Comparison of ENCODE assay signal across 22 cellular contexts in genomic region chr10:3470191-3470590, GRCh38.
DNase-seq lines count a peak whose midpoint lies in the region; ATAC-seq, FAIRE-seq and TF ChIP-seq lines count a peak whose summit lies in the region.
"Had no signal": no experiment of that assay in that cellular context is flagged by ENCODE, and none has a peak within 500 bp of the region (broad histone marks: within the 10 kb centered on the region; RNA-seq: fewer than 3 reads in every experiment).

No MANE protein-coding gene starts in this region.

- H3K27me3 Mint-ChIP-seq in CD14-positive monocyte (ENCODE audit: low read depth in 3 of 3) = no peaks in the 10 kb centered on the region
- H3K27me3 Mint-ChIP-seq: naive B cell had no signal

- no peak for TF ChIP-seq POLR2A in esophagus squamous epithelium (IDR thresholded peaks at IDR 0.05)
- TF ChIP-seq POLR2A in adrenal gland (IDR thresholded peaks at IDR 0.05) = no peak

- peaks cover 77% of the 10 kb centered on the region for H3K4me1 Mint-ChIP-seq in CD14-positive monocyte

- no peak for DNase-seq in CD14-positive monocyte (ENCODE audit: low spot score)
- peak; percentile 59 for DNase-seq in RCC 7860 (ENCODE audit: low spot score)
- DNase-seq in esophagus squamous epithelium (lab: John Stamatoyannopoulos, UW) = no peak
- peak; percentile 88 for DNase-seq in renal cortical epithelial cell (ENCODE audit: low read depth)
- no peak for DNase-seq in adrenal gland
- DNase-seq in NCI-H446 treated with DMSO at 0.1 percent for 48 hours (lab: John Stamatoyannopoulos, UW) = no peak
- DNase-seq in GF-D8 (lab: John Stamatoyannopoulos, UW) = no peak
- DNase-seq: amniotic stem cell, cerebellar nuclear complex, foreskin melanocyte, lower lobe of right lung, naive B cell, NCI-H1694 treated with DMSO at 0.1 percent for 48 hours, NCI-H446, SHP77 had no signal

- H3K36me3 Mint-ChIP-seq in CD14-positive monocyte = peaks cover 3 to 9% of the 10 kb centered on the region in 2 donors
- H3K36me3 Mint-ChIP-seq: naive B cell had no signal

- no peak for ATAC-seq in HG03097 (IDR thresholded peaks at IDR 0.05; ENCODE audit: low FRiP score, unreplicated experiment)
- ATAC-seq: lower lobe of right lung had no signal

- no peak for TF ChIP-seq CTCF in CD14-positive monocyte (IDR thresholded peaks at IDR 0.05)
- TF ChIP-seq CTCF in esophagus squamous epithelium (IDR thresholded peaks at IDR 0.05) = no peak
- no peak for TF ChIP-seq CTCF in adrenal gland (IDR thresholded peaks at IDR 0.05)

- H3K27ac ChIP-seq in esophagus squamous epithelium = peak overlapping the region; percentile 89 to 97 (median 94)
- no peak overlapping the region for H3K27ac ChIP-seq in adrenal gland

- H3K9me3 ChIP-seq in esophagus squamous epithelium (no peaks in the 10 kb centered on the region), adrenal gland (replicated peaks in 1 of 3) (no peaks in the 10 kb centered on the region)
- H3K9me3 ChIP-seq: lower lobe of right lung, MG63, prostate gland had no signal

- H3K4me3 Mint-ChIP-seq in CD14-positive monocyte = no peak overlapping the region
- H3K4me3 Mint-ChIP-seq: stimulated activated naive CD8-positive, alpha-beta T cell treated with anti-CD3 and anti-CD28 coated beads, Interleukin-15, Interleukin-2, amounts not matched to agents 100 ng/mL and 50 ng/mL, for 24 hours; T-helper 1 cell treated with Interleukin-12 subunit alpha and Interleukin-12 subunit beta and Interleukin-4 antibody, amounts not matched to agents 30 μg/mL and 1 μg/mL, for 36 hours had no signal

- 79 to 92% methylated on average over 7 to 11 of the region's 11 CpGs for WGBS in esophagus squamous epithelium, 2 donors
- 93 to 97% (median 95%) methylated on average over 11 of the region's 11 CpGs for WGBS in adrenal gland, 4 donors

- H3K36me3 ChIP-seq in esophagus squamous epithelium (no peaks in the 10 kb centered on the region), adrenal gland (replicated peaks in 1 of 2) (no peaks in the 10 kb centered on the region)
- H3K36me3 ChIP-seq: lower lobe of right lung, MG63, prostate gland had no signal

- FAIRE-seq in RCC 7860 (lab: Jason Lieb, UNC) = no peak
- FAIRE-seq: endometrium, HTR-8/SVneo had no signal

- H3K27ac Mint-ChIP-seq in CD14-positive monocyte = peak overlapping the region in 5 of 7 donors; percentile 45 to 99 (median 97)
- H3K27ac Mint-ChIP-seq: stimulated activated naive CD8-positive, alpha-beta T cell treated with anti-CD3 and anti-CD28 coated beads, Interleukin-15, Interleukin-2, amounts not matched to agents 100 ng/mL and 50 ng/mL, for 24 hours; T-helper 1 cell treated with Interleukin-12 subunit alpha and Interleukin-12 subunit beta and Interleukin-4 antibody, amounts not matched to agents 30 μg/mL and 1 μg/mL, for 36 hours had no signal

- no peak overlapping the region for H3K4me3 ChIP-seq in esophagus squamous epithelium
- no peak overlapping the region for H3K4me3 ChIP-seq in adrenal gland
- H3K4me3 ChIP-seq: lower lobe of right lung, MG63, prostate gland had no signal

- peaks cover 0 to 2% (median 0%) of the 10 kb centered on the region in 7 donors for H3K9me3 Mint-ChIP-seq in CD14-positive monocyte
- H3K9me3 Mint-ChIP-seq: naive B cell; stimulated activated naive CD8-positive, alpha-beta T cell treated with anti-CD3 and anti-CD28 coated beads, Interleukin-15, Interleukin-2, amounts not matched to agents 100 ng/mL and 50 ng/mL, for 24 hours; T-helper 1 cell treated with Interleukin-12 subunit alpha and Interleukin-12 subunit beta and Interleukin-4 antibody, amounts not matched to agents 30 μg/mL and 1 μg/mL, for 36 hours had no signal

- intact Hi-C loops in CD14-positive monocyte (cut with micrococcal nuclease) (loop anchor here in 1 of 2 donors (5.0 kb wide), 1 partner anchor 158 kb away; no protein-coding TSS in a partner anchor), esophagus squamous epithelium (cut with DNase I) (no loop called here), adrenal gland (cut with DNase I) (no loop called here)

- peaks cover 48 to 97% (median 63%) of the 10 kb centered on the region in 3 donors for H3K4me1 ChIP-seq in esophagus squamous epithelium
- peaks cover 8 to 34% of the 10 kb centered on the region in 2 donors for H3K4me1 ChIP-seq in adrenal gland (replicated peaks in 1 of 2)

- H3K27me3 ChIP-seq in esophagus squamous epithelium = no peaks in the 10 kb centered on the region
- no peaks in the 10 kb centered on the region for H3K27me3 ChIP-seq in adrenal gland
- H3K27me3 ChIP-seq: MG63 had no signal

Comparison
In these comparisons a context has a peak if more than half of its experiments do, and no peak if none do; other contexts are left out.
1. DNase-seq: peak in RCC 7860 (single experiment) and renal cortical epithelial cell (single experiment); none in CD14-positive monocyte (single experiment), esophagus squamous epithelium (single experiment), adrenal gland (0 of 7), NCI-H446 treated with DMSO at 0.1 percent for 48 hours (single experiment) and GF-D8 (single experiment).
2. H3K27ac ChIP-seq: peak in esophagus squamous epithelium (4 of 4); none in adrenal gland (0 of 5).